Comparison of ENCODE assay signal across 14 cellular contexts in the genomic region with DNA sequence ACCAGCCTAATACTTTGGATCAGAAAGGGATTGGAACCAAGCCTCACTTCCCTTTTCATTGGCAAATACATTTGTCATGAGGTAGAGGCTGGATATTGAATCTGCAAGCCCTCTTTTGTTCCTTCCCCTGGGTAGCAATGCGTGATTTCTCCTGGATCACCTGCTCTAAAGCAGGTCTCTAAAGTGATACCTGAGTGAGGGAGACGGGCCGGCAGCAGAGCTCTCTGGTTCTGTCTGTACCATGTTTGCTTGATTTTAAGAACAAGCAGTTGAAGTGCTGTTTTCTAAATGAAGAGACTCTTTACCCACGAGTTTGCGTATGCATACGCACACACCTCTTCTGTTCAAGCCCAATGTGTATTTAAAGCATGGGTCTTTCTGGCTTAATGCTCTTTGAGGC.
"Had no signal": no experiment of that assay in that cellular context is flagged by ENCODE, and none has a peak within 500 bp of the region (broad histone marks: within the 10 kb centered on the region; RNA-seq: fewer than 3 reads in every experiment).

No MANE protein-coding gene starts in this region.

- FAIRE-seq: urothelium cell line had no signal

- H3K9me3 ChIP-seq: tibial artery had no signal

- H3K4me3 ChIP-seq: dorsolateral prefrontal cortex, tibial artery had no signal

- DNase-seq: activated CD4-positive, alpha-beta memory T cell treated with anti-CD3 and anti-CD28 coated beads for 36 hours; activated CD8-positive, alpha-beta memory T cell treated with anti-CD3 and anti-CD28 coated beads, Interleukin-2, amount 10 ng/mL, durations not matched to agents 7 days and 5 days; activated naive CD4-positive, alpha-beta T cell treated with anti-CD3 and anti-CD28 coated beads for 36 hours; activated T-cell treated with anti-CD3 and anti-CD28 coated beads, Interleukin-2, amount 50 U/mL, for 1 hour; central memory CD4-positive, alpha-beta T cell; dorsolateral prefrontal cortex; islet precursor cell; midbrain; occipital lobe; stimulated activated CD4-positive, alpha-beta T cell treated with anti-CD3 and anti-CD28 coated beads, Interleukin-12 subunit alpha, Interleukin-12 subunit beta, amount 100 ng/mL, for 4 hours; stimulated activated CD4-positive, alpha-beta T cell treated with anti-CD3 and anti-CD28 coated beads, Interleukin-1b, Interleukin-23, amount 100 ng/mL, for 48 hours; stimulated activated naive CD4-positive, alpha-beta T cell treated with Interleukin-2 at 50 U/mL for 16 hours; tibial artery had no signal

- H3K27me3 ChIP-seq: dorsolateral prefrontal cortex, tibial artery had no signal

- H3K4me1 ChIP-seq: tibial artery had no signal
